ENCODE assay signal across 8 cellular contexts in genomic region chr20:49712918-49713778, GRCh38. TPM values are rescaled to one million over a fixed set of nuclear protein-coding genes. Genes with fewer than 3 reads are reported as not detected.
A peak's percentile ranks its signal among the peaks of the same experiment; 100 is the strongest.
DNase-seq lines count a peak whose midpoint lies in the region; ATAC-seq, FAIRE-seq and TF ChIP-seq lines count a peak whose summit lies in the region.

No MANE protein-coding gene starts in this region.

- H3K27me3 Mint-ChIP-seq in effector memory CD8-positive, alpha-beta T cell, result no peaks in the 10 kb centered on the region

- TF ChIP-seq CTCF in testis (IDR thresholded peaks at IDR 0.05), result no peak

- intact Hi-C loops in testis (cut with DNase I; ENCODE audit: low total_unique reads), result no loop called here

- H3K9me3 ChIP-seq in mesodermal cell (ENCODE audit: control insufficient read depth, low read length) (no peaks in the 10 kb centered on the region), testis (no peaks in the 10 kb centered on the region)

- H3K27ac ChIP-seq in mesodermal cell (ENCODE audit: low read depth, low read length, severe bottlenecking) (peak overlapping the region; percentile 67), testis (peak overlapping the region; percentile 89 to 96)

- no peaks in the 10 kb centered on the region for H3K27me3 ChIP-seq in testis

- TF ChIP-seq POLR2A in testis (IDR thresholded peaks at IDR 0.05), result no peak

- peaks cover 38 to 51% of the 10 kb centered on the region in 2 donors for H3K4me1 Mint-ChIP-seq in effector memory CD8-positive, alpha-beta T cell (ENCODE audit: low read depth in 2 of 2)

- H3K4me3 ChIP-seq in mesodermal cell (ENCODE audit: extremely low read depth, insufficient read depth, low read length, poor library complexity, severe bottlenecking) (peak overlapping the region; percentile 93), testis (peak overlapping the region; percentile 95 to 96)

- in situ Hi-C loops in KBM-7 (cut with MboI; ENCODE audit: low pct_unique_long_range_greater_than_20kb, low sequenced_read_pairs), result no loop called here

- H3K4me1 ChIP-seq in mesodermal cell (ENCODE audit: control insufficient read depth, insufficient read depth, low read length, poor library complexity, severe bottlenecking) (peaks cover 14% of the 10 kb centered on the region), testis (peaks cover 19% of the 10 kb centered on the region)

- H3K36me3 ChIP-seq in mesodermal cell (ENCODE audit: control insufficient read depth, insufficient read depth, low read length), result no peaks in the 10 kb centered on the region
- no peaks in the 10 kb centered on the region for H3K36me3 ChIP-seq in testis (ENCODE audit: low read depth, missing control alignments)

- peaks cover 10% of the 10 kb centered on the region for H3K36me3 Mint-ChIP-seq in effector memory CD8-positive, alpha-beta T cell (ENCODE audit: insufficient read depth)

- H3K9me3 Mint-ChIP-seq in effector memory CD8-positive, alpha-beta T cell, result no peaks in the 10 kb centered on the region

- 0% methylated on average over 40 to 49 of the region's 78 CpGs for WGBS in mesodermal cell (ENCODE audit: insufficient coverage in 2 of 2), 2 experiments
- 0 to 2% methylated on average over 38 to 68 of the region's 78 CpGs for WGBS in testis, 2 donors

- no peak for FAIRE-seq in RCC 7860 (lab: Jason Lieb, UNC)

- peak overlapping the region; percentile 94 to 97 for H3K27ac Mint-ChIP-seq in effector memory CD8-positive, alpha-beta T cell

- ATAC-seq in GM21619 (IDR thresholded peaks at IDR 0.05; ENCODE audit: unreplicated experiment), result peak; percentile 34
- peak; percentile 64 for ATAC-seq in effector memory CD8-positive, alpha-beta T cell (replicated peaks)

- DNase-seq in EH (ENCODE audit: low read depth), result peak; percentile 37
- peak; percentile 54 for DNase-seq in KBM-7
- DNase-seq in activated CD4-positive, CD25-positive, alpha-beta regulatory T cell (lab: John Stamatoyannopoulos, UW), result peak in 3 of 4 experiments; percentile 8 to 12 (median 11)
- peak in 1 of 3 experiments; percentile 24 for DNase-seq in effector memory CD8-positive, alpha-beta T cell
- peak; percentile 44 for DNase-seq in testis
- no peak for DNase-seq in RCC 7860 (ENCODE audit: low spot score)

- H3K4me3 Mint-ChIP-seq in effector memory CD8-positive, alpha-beta T cell, result peak overlapping the region; percentile 89 to 95

RNA-seq across cellular contexts. Expression of gene B4GALT5, which starts 0.5 kb away (rescaled TPM):
- polyA plus RNA-seq in mesodermal cell (2013, experiment 1 of 2), result 30.3 TPM
- 25.8 TPM for polyA plus RNA-seq in mesodermal cell (2013, experiment 2 of 2)
- total RNA-seq in testis, result 10 to 100 TPM; 63.4 to 69.7 TPM
- 56.9 TPM for polyA plus RNA-seq in testis (ENCODE audit: insufficient read depth, low read depth, low replicate concordance)
